In genomic region chr4:97104006-97104405, GRCh38 we compare ENCODE assay signal across 23 cellular contexts.
A peak's percentile ranks its signal among the peaks of the same experiment; 100 is the strongest.
DNase-seq lines count a peak whose midpoint lies in the region; ATAC-seq, FAIRE-seq and TF ChIP-seq lines count a peak whose summit lies in the region.
"Had no signal": no experiment of that assay in that cellular context is flagged by ENCODE, and none has a peak within 500 bp of the region (broad histone marks: within the 10 kb centered on the region; RNA-seq: fewer than 3 reads in every experiment).

No MANE protein-coding gene starts in this region.

- CTCF ChIA-PET in CD4-positive, alpha-beta T cell (lab: Charles Lee): no interaction called here

- POLR2A ChIA-PET in CD4-positive, alpha-beta T cell (lab: Charles Lee): no interaction called here

- no peak overlapping the region for H2AFZ ChIP-seq in Karpas-422 (ENCODE audit: low read length)

- no peak overlapping the region for H3K4me3 Mint-ChIP-seq in CD4-positive, alpha-beta T cell
- H3K4me3 Mint-ChIP-seq: CD14-positive monocyte; CD8-positive, alpha-beta memory T cell; H9 had no signal

- no peaks in the 10 kb centered on the region for H3K27me3 ChIP-seq in MG63
- no peaks in the 10 kb centered on the region for H3K27me3 ChIP-seq in brain microvascular endothelial cell (replicated peaks)
- H3K27me3 ChIP-seq in CD4-positive, alpha-beta T cell (ENCODE audit: control insufficient read depth, insufficient read depth, low read length): no peaks in the 10 kb centered on the region
- no peaks in the 10 kb centered on the region for H3K27me3 ChIP-seq in right cardiac atrium (ENCODE audit: control insufficient read depth, insufficient read depth)
- no peaks in the 10 kb centered on the region for H3K27me3 ChIP-seq in Karpas-422 (ENCODE audit: low read length)
- H3K27me3 ChIP-seq: BLaER1 had no signal

- intact Hi-C loops in CD4-positive, alpha-beta T cell (cut with DNase I, micrococcal nuclease): no loop called here
- intact Hi-C loops in right cardiac atrium (cut with DNase I): no loop called here

- TF ChIP-seq CTCF in brain microvascular endothelial cell (IDR thresholded peaks at IDR 0.05; ENCODE audit: low read depth, low read length, missing control alignments): no peak
- no peak for TF ChIP-seq CTCF in CD4-positive, alpha-beta T cell (IDR thresholded peaks at IDR 0.05)

- H3K4me3 ChIP-seq in MG63 (no peak overlapping the region), brain microvascular endothelial cell (ENCODE audit: low read depth, low read length) (no peak overlapping the region), right cardiac atrium (ENCODE audit: low read length) (no peak overlapping the region), Karpas-422 (ENCODE audit: low read length) (no peak overlapping the region)
- H3K4me3 ChIP-seq: BLaER1, GM12878 had no signal

- H3K27ac ChIP-seq in brain microvascular endothelial cell (no peak overlapping the region), epithelial cell of prostate (peak overlapping the region; percentile 34), right cardiac atrium (ENCODE audit: low read length) (no peak overlapping the region), Karpas-422 (ENCODE audit: low read length) (no peak overlapping the region)
- H3K27ac ChIP-seq in CD4-positive, alpha-beta T cell (ENCODE audit: low read depth, low read length): no peak overlapping the region
- H3K27ac ChIP-seq: BLaER1 had no signal

- no peaks in the 10 kb centered on the region for H3K27me3 Mint-ChIP-seq in CD4-positive, alpha-beta T cell
- H3K27me3 Mint-ChIP-seq: CD8-positive, alpha-beta memory T cell had no signal

- DNase-seq in HPDE6-E6E7 (ENCODE audit: extremely low spot score): peak; percentile 9
- peak; percentile 0 for DNase-seq in MG63
- DNase-seq in brain microvascular endothelial cell: peak; percentile 3
- DNase-seq in epithelial cell of prostate (ENCODE audit: low read depth, low spot score): no peak
- DNase-seq in RCC 7860 (ENCODE audit: low spot score): no peak
- no peak for DNase-seq in CD4-positive, alpha-beta T cell
- no peak for DNase-seq in right cardiac atrium
- no peak for DNase-seq in Karpas-422
- DNase-seq: 8988T; CD8-positive, alpha-beta memory T cell; COR-L47; DMS 273 treated with DMSO at 0.1 percent for 48 hours; DMS53; DND-41; EL; H9; IMR-90 had no signal

- H3K9me3 Mint-ChIP-seq in CD4-positive, alpha-beta T cell: peaks cover 3% of the 10 kb centered on the region

- H3K4me2 ChIP-seq in Karpas-422 (ENCODE audit: low read depth, low read length, poor library complexity, severe bottlenecking): no peak overlapping the region
- H3K4me2 ChIP-seq: BLaER1 had no signal

- no peaks in the 10 kb centered on the region for H3K4me1 Mint-ChIP-seq in CD4-positive, alpha-beta T cell (ENCODE audit: low read depth)
- H3K4me1 Mint-ChIP-seq: CD14-positive monocyte; CD8-positive, alpha-beta memory T cell; H9 had no signal

- in situ Hi-C loops in brain microvascular endothelial cell (cut with HindIII; ENCODE audit: low pct_ligation_motif_present, low sequenced_read_pairs): no loop called here

- H3K9me3 ChIP-seq in MG63 (no peaks in the 10 kb centered on the region), right cardiac atrium (ENCODE audit: control insufficient read depth, low read length) (no peaks in the 10 kb centered on the region), Karpas-422 (ENCODE audit: low read length) (peaks cover 2% of the 10 kb centered on the region; the same call in 1 of the 2 replicates)
- H3K9me3 ChIP-seq in CD4-positive, alpha-beta T cell (ENCODE audit: control insufficient read depth, low read length): no peaks in the 10 kb centered on the region
- H3K9me3 ChIP-seq: BLaER1 had no signal

- H3K79me2 ChIP-seq in Karpas-422 (ENCODE audit: low read length): no peaks in the 10 kb centered on the region

- no peaks in the 10 kb centered on the region for H3K9me2 ChIP-seq in Karpas-422 (replicated peaks; ENCODE audit: insufficient read depth, low read length)

- ATAC-seq in CD4-positive, alpha-beta T cell (ENCODE audit: poor library complexity): no peak
- ATAC-seq in right cardiac atrium: no peak
- ATAC-seq: GM12878 had no signal

- no peaks in the 10 kb centered on the region for H4K20me1 ChIP-seq in Karpas-422 (ENCODE audit: insufficient read depth, low read depth, low read length)
- H4K20me1 ChIP-seq: BLaER1 had no signal

- H3K9ac ChIP-seq in Karpas-422 (ENCODE audit: low read length): no peak overlapping the region
- H3K9ac ChIP-seq: BLaER1 had no signal

- no peaks in the 10 kb centered on the region for H3K36me3 Mint-ChIP-seq in CD4-positive, alpha-beta T cell (ENCODE audit: low read depth)
- H3K36me3 Mint-ChIP-seq: CD14-positive monocyte; CD8-positive, alpha-beta memory T cell had no signal

- H3K36me3 ChIP-seq in MG63 (no peaks in the 10 kb centered on the region), brain microvascular endothelial cell (replicated peaks) (no peaks in the 10 kb centered on the region), Karpas-422 (ENCODE audit: insufficient read depth, low read length) (no peaks in the 10 kb centered on the region)
- H3K36me3 ChIP-seq: BLaER1 had no signal

- H3K27ac Mint-ChIP-seq in CD4-positive, alpha-beta T cell: no peak overlapping the region
- H3K27ac Mint-ChIP-seq: CD14-positive monocyte; CD8-positive, alpha-beta memory T cell; H9 had no signal

- no peaks in the 10 kb centered on the region for H3K4me1 ChIP-seq in right cardiac atrium (ENCODE audit: control insufficient read depth, insufficient read depth, low read length)
- H3K4me1 ChIP-seq in Karpas-422 (ENCODE audit: low read length): no peaks in the 10 kb centered on the region
- H3K4me1 ChIP-seq: BLaER1 had no signal

- FAIRE-seq in RCC 7860 (lab: Jason Lieb, UNC): no peak
- FAIRE-seq: GM12878, GM19239, H1, HTR-8/SVneo had no signal

- WGBS in right cardiac atrium: 43% methylated on average over 2 of the region's 2 CpGs

Comparison
In these comparisons a context has a peak if more than half of its experiments do, and no peak if none do; other contexts are left out.
1. DNase-seq: peak in HPDE6-E6E7 (single experiment), MG63 (single experiment) and brain microvascular endothelial cell (single experiment); none in epithelial cell of prostate (single experiment), RCC 7860 (single experiment), CD4-positive, alpha-beta T cell (0 of 10), right cardiac atrium (0 of 3) and Karpas-422 (single experiment).